Comparison of ENCODE assay signal across 34 cellular contexts in genomic region chr14:104803916-104804371, GRCh38. TPM values are rescaled to one million over a fixed set of nuclear protein-coding genes. Genes with fewer than 3 reads are reported as not detected.
DNase-seq lines count a peak whose midpoint lies in the region; ATAC-seq and TF ChIP-seq lines count a peak whose summit lies in the region.
"Had no signal": no experiment of that assay in that cellular context is flagged by ENCODE, and none has a peak within 500 bp of the region (broad histone marks: within the 10 kb centered on the region; RNA-seq: fewer than 3 reads in every experiment).

No MANE protein-coding gene starts in this region.

- no peaks in the 10 kb centered on the region for H3K9me3 ChIP-seq in SK-N-SH
- H3K9me3 ChIP-seq in Karpas-422 (ENCODE audit: low read length): no peaks in the 10 kb centered on the region
- H3K9me3 ChIP-seq in spleen: no peaks in the 10 kb centered on the region
- H3K9me3 ChIP-seq: esophagus muscularis mucosa, left ventricle myocardium inferior, upper lobe of right lung had no signal

- H3K4me2 ChIP-seq in SK-N-SH (no peak overlapping the region), Karpas-422 (ENCODE audit: low read depth, low read length, poor library complexity, severe bottlenecking) (peak overlapping the region; percentile 10)
- H3K4me2 ChIP-seq: PC-9 had no signal

- DNase-seq in SK-N-SH (peak; percentile 51), Karpas-422 (no peak), spleen (peak; percentile 72), left lobe of liver (ENCODE audit: low spot score) (no peak), NCI-H2196 (lab: John Stamatoyannopoulos, UW; ENCODE audit: unreplicated experiment) (no peak)
- no peak for DNase-seq in activated T-helper 1 cell treated with anti-CD3 and anti-CD28 coated beads, Interleukin-12 subunit alpha, Interleukin-12 subunit beta, Interleukin-2, Interleukin-4 antibody, amounts not matched to agents 30 ng/mL and 10 ng/mL and 1 ng/mL, durations not matched to agents 14 hours and 24 hours and 36 hours (ENCODE audit: low spot score)
- no peak for DNase-seq in naive thymus-derived CD8-positive, alpha-beta T cell
- DNase-seq: activated CD4-positive, alpha-beta T cell treated with anti-CD3 and anti-CD28 coated beads for 1 hour; activated CD8-positive, alpha-beta T cell treated with anti-CD3 and anti-CD28 coated beads for 36 hours; activated gamma-delta T cell treated with Interleukin-2 at 50 U/mL for 16 hours; activated naive CD8-positive, alpha-beta T cell treated with anti-CD3 and anti-CD28 coated beads, Interleukin-2, amount 50 U/mL, for 24 hours; C1 segment of cervical spinal cord; effector CD4-positive, alpha-beta T cell; foreskin melanocyte; GDM1; hippocampal formation; immature natural killer cell; Kasumi-1; left ventricle myocardium inferior; naive thymus-derived CD4-positive, alpha-beta T cell; NCI-H1105; NCI-H1930; NCI-H446 treated with DMSO at 0.1 percent for 48 hours; SIG-M5; stimulated activated CD4-positive, alpha-beta T cell treated with anti-CD3 and anti-CD28 coated beads, Interleukin-2, amount 100 ng/mL, for 24 hours; substantia nigra; T-helper 1 cell; upper lobe of right lung had no signal

- no peaks in the 10 kb centered on the region for H3K9me2 ChIP-seq in SK-N-SH
- no peaks in the 10 kb centered on the region for H3K9me2 ChIP-seq in Karpas-422 (replicated peaks; ENCODE audit: insufficient read depth, low read length)

- POLR2A ChIA-PET in SK-N-SH (lab: Yijun Ruan, JAX): no interaction called here
- POLR2A ChIA-PET in naive thymus-derived CD8-positive, alpha-beta T cell (lab: Charles Lee): interaction anchor here (0.6 to 1.3 kb wide), 3 partner anchors 11 to 299 kb away, joined by 3 to 7 read pairs (median 3); partner anchors contain the start of gene SIVA1

- intact Hi-C loops in activated T-helper 1 cell treated with anti-CD3 and anti-CD28 coated beads, Interleukin-12 subunit alpha, Interleukin-12 subunit beta, Interleukin-2, Interleukin-4 antibody, amounts not matched to agents 30 ng/mL and 10 ng/mL and 1 ng/mL, durations not matched to agents 14 hours and 24 hours and 36 hours (cut with micrococcal nuclease): no loop called here
- intact Hi-C loops in spleen (cut with DNase I; ENCODE audit: low total_unique reads): no loop called here

- no peaks in the 10 kb centered on the region for H3K9me3 Mint-ChIP-seq in activated T-helper 1 cell treated with anti-CD3 and anti-CD28 coated beads, Interleukin-12 subunit alpha, Interleukin-12 subunit beta, Interleukin-2, Interleukin-4 antibody, amounts not matched to agents 30 ng/mL and 10 ng/mL and 1 ng/mL, durations not matched to agents 14 hours and 24 hours and 36 hours
- no peaks in the 10 kb centered on the region for H3K9me3 Mint-ChIP-seq in naive thymus-derived CD8-positive, alpha-beta T cell
- H3K9me3 Mint-ChIP-seq: activated CD8-positive, alpha-beta T cell treated with anti-CD3 and anti-CD28 coated beads for 36 hours; activated naive CD8-positive, alpha-beta T cell treated with anti-CD3 and anti-CD28 coated beads, Interleukin-2, amount 50 U/mL, for 24 hours; immature natural killer cell; mesothelial cell of epicardium had no signal

- CTCF ChIA-PET in SK-N-SH (lab: Yijun Ruan, JAX): interaction anchor here (1.1 to 2.1 kb wide), 2 partner anchors 22 to 35 kb away, joined by 3 to 10 read pairs; no protein-coding TSS in a partner anchor

- WGBS in SK-N-SH (ENCODE audit: low lambda C conversion rate): 86% methylated on average over 7 of the region's 14 CpGs
- 79 to 96% (median 84%) methylated on average over 8 to 14 of the region's 14 CpGs for WGBS in spleen, 5 donors

- peaks cover 16% of the 10 kb centered on the region for H3F3A ChIP-seq in SK-N-SH (replicated peaks; ENCODE audit: insufficient read depth)

- H3K4me3 Mint-ChIP-seq in activated T-helper 1 cell treated with anti-CD3 and anti-CD28 coated beads, Interleukin-12 subunit alpha, Interleukin-12 subunit beta, Interleukin-2, Interleukin-4 antibody, amounts not matched to agents 30 ng/mL and 10 ng/mL and 1 ng/mL, durations not matched to agents 14 hours and 24 hours and 36 hours: peak overlapping the region; percentile 11
- H3K4me3 Mint-ChIP-seq in naive thymus-derived CD8-positive, alpha-beta T cell: peak overlapping the region in 1 of 10 donors; percentile 15
- H3K4me3 Mint-ChIP-seq: activated CD8-positive, alpha-beta T cell treated with anti-CD3 and anti-CD28 coated beads for 36 hours; activated naive CD8-positive, alpha-beta T cell treated with anti-CD3 and anti-CD28 coated beads, Interleukin-2, amount 50 U/mL, for 24 hours; mesothelial cell of epicardium had no signal

- H3K27me3 ChIP-seq in SK-N-SH (ENCODE audit: insufficient read depth) (no peaks in the 10 kb centered on the region), Karpas-422 (ENCODE audit: low read length) (no peaks in the 10 kb centered on the region), spleen (replicated peaks in 1 of 7) (no peaks in the 10 kb centered on the region)
- H3K27me3 ChIP-seq: esophagus muscularis mucosa, upper lobe of right lung had no signal

- H3K27ac Mint-ChIP-seq in activated T-helper 1 cell treated with anti-CD3 and anti-CD28 coated beads, Interleukin-12 subunit alpha, Interleukin-12 subunit beta, Interleukin-2, Interleukin-4 antibody, amounts not matched to agents 30 ng/mL and 10 ng/mL and 1 ng/mL, durations not matched to agents 14 hours and 24 hours and 36 hours: no peak overlapping the region
- peak overlapping the region in 1 of 10 donors; percentile 29 for H3K27ac Mint-ChIP-seq in naive thymus-derived CD8-positive, alpha-beta T cell
- H3K27ac Mint-ChIP-seq: activated CD8-positive, alpha-beta T cell treated with anti-CD3 and anti-CD28 coated beads for 36 hours; activated naive CD8-positive, alpha-beta T cell treated with anti-CD3 and anti-CD28 coated beads, Interleukin-2, amount 50 U/mL, for 24 hours; brain; immature natural killer cell; mesothelial cell of epicardium; naive thymus-derived CD4-positive, alpha-beta T cell had no signal

- H3K9ac ChIP-seq in SK-N-SH (no peak overlapping the region), Karpas-422 (ENCODE audit: low read length) (no peak overlapping the region)

- TF ChIP-seq CTCF in SK-N-SH (IDR thresholded peaks at IDR 0.05) (no peak), spleen (IDR thresholded peaks at IDR 0.05 in 8 of 11, conservative IDR thresholded peaks at IDR 0.05 in 3 of 11) (no peak)

- TF ChIP-seq RAD21 in SK-N-SH (IDR thresholded peaks at IDR 0.05; ENCODE audit: low read length): no peak

- H3K27me3 Mint-ChIP-seq in activated T-helper 1 cell treated with anti-CD3 and anti-CD28 coated beads, Interleukin-12 subunit alpha, Interleukin-12 subunit beta, Interleukin-2, Interleukin-4 antibody, amounts not matched to agents 30 ng/mL and 10 ng/mL and 1 ng/mL, durations not matched to agents 14 hours and 24 hours and 36 hours (ENCODE audit: insufficient read depth): peaks cover 4% of the 10 kb centered on the region
- no peaks in the 10 kb centered on the region for H3K27me3 Mint-ChIP-seq in naive thymus-derived CD8-positive, alpha-beta T cell
- H3K27me3 Mint-ChIP-seq: activated CD8-positive, alpha-beta T cell treated with anti-CD3 and anti-CD28 coated beads for 36 hours had no signal

- H4K20me1 ChIP-seq in SK-N-SH (ENCODE audit: insufficient read depth) (no peaks in the 10 kb centered on the region), Karpas-422 (ENCODE audit: insufficient read depth, low read depth, low read length) (peaks cover 6% of the 10 kb centered on the region; the same call in 1 of the 2 replicates)

- H2AFZ ChIP-seq in SK-N-SH (ENCODE audit: low read depth): no peak overlapping the region
- H2AFZ ChIP-seq in Karpas-422 (ENCODE audit: low read length): no peak overlapping the region
- H2AFZ ChIP-seq: PC-9 had no signal

- ATAC-seq in SK-N-SH treated with all-trans-retinoic acid at 6 μM for 48 hours (no peak), left lobe of liver (no peak)
- ATAC-seq in naive thymus-derived CD8-positive, alpha-beta T cell: no peak
- ATAC-seq: activated CD8-positive, alpha-beta T cell treated with anti-CD3 and anti-CD28 coated beads for 36 hours; activated naive CD8-positive, alpha-beta T cell treated with anti-CD3 and anti-CD28 coated beads, Interleukin-2, amount 50 U/mL, for 24 hours; naive thymus-derived CD4-positive, alpha-beta T cell; upper lobe of right lung had no signal

- H3K36me3 ChIP-seq in SK-N-SH (replicated peaks in 1 of 2; ENCODE audit: control insufficient read depth in 1 of 2, insufficient read depth in 2 of 2, low read length in 1 of 2): no peaks in the 10 kb centered on the region
- H3K36me3 ChIP-seq in Karpas-422 (ENCODE audit: insufficient read depth, low read length): no peaks in the 10 kb centered on the region
- no peaks in the 10 kb centered on the region for H3K36me3 ChIP-seq in spleen
- H3K36me3 ChIP-seq: esophagus muscularis mucosa, left ventricle myocardium inferior, upper lobe of right lung had no signal

- H3K4me1 ChIP-seq in SK-N-SH (ENCODE audit: control insufficient read depth in 1 of 2, insufficient read depth in 2 of 2, low read depth in 1 of 2, low read length in 1 of 2) (peaks cover 23 to 31% of the 10 kb centered on the region in 2 experiments; a peak in 3 of 4 replicates), Karpas-422 (ENCODE audit: low read length) (peaks cover 38% of the 10 kb centered on the region), spleen (peaks cover 16 to 62% (median 34%) of the 10 kb centered on the region in 6 donors)

- no peak overlapping the region for H3K4me3 ChIP-seq in SK-N-SH (ENCODE audit: low read depth in 2 of 2, low read length in 1 of 2)
- H3K4me3 ChIP-seq in Karpas-422 (ENCODE audit: low read length): no peak overlapping the region
- no peak overlapping the region for H3K4me3 ChIP-seq in spleen
- H3K4me3 ChIP-seq: esophagus muscularis mucosa, left ventricle myocardium inferior, PC-9, skin epidermis, upper lobe of right lung had no signal

- no peaks in the 10 kb centered on the region for H3K36me3 Mint-ChIP-seq in activated T-helper 1 cell treated with anti-CD3 and anti-CD28 coated beads, Interleukin-12 subunit alpha, Interleukin-12 subunit beta, Interleukin-2, Interleukin-4 antibody, amounts not matched to agents 30 ng/mL and 10 ng/mL and 1 ng/mL, durations not matched to agents 14 hours and 24 hours and 36 hours (ENCODE audit: low read depth)
- H3K36me3 Mint-ChIP-seq in naive thymus-derived CD8-positive, alpha-beta T cell: no peaks in the 10 kb centered on the region
- H3K36me3 Mint-ChIP-seq: brain, immature natural killer cell, mesothelial cell of epicardium had no signal

- H3K79me2 ChIP-seq in SK-N-SH (ENCODE audit: insufficient read depth): no peaks in the 10 kb centered on the region
- H3K79me2 ChIP-seq in Karpas-422 (ENCODE audit: low read length): no peaks in the 10 kb centered on the region

- H3K27ac ChIP-seq in SK-N-SH (ENCODE audit: low read depth in 2 of 2, low read length in 1 of 2): no peak overlapping the region
- H3K27ac ChIP-seq in Karpas-422 (ENCODE audit: low read length): no peak overlapping the region
- H3K27ac ChIP-seq in spleen: no peak overlapping the region
- H3K27ac ChIP-seq: left ventricle myocardium inferior, PC-9, skin epidermis, upper lobe of right lung had no signal

- H3K4me1 Mint-ChIP-seq in activated T-helper 1 cell treated with anti-CD3 and anti-CD28 coated beads, Interleukin-12 subunit alpha, Interleukin-12 subunit beta, Interleukin-2, Interleukin-4 antibody, amounts not matched to agents 30 ng/mL and 10 ng/mL and 1 ng/mL, durations not matched to agents 14 hours and 24 hours and 36 hours (ENCODE audit: low read depth): peaks cover 5% of the 10 kb centered on the region
- H3K4me1 Mint-ChIP-seq in naive thymus-derived CD8-positive, alpha-beta T cell: peaks cover 13 to 40% (median 30%) of the 10 kb centered on the region in 4 donors

- TF ChIP-seq POLR2A in spleen (IDR thresholded peaks at IDR 0.05): no peak

- no peak for TF ChIP-seq EP300 in SK-N-SH (IDR thresholded peaks at IDR 0.05; ENCODE audit: borderline replicate concordance in 1 of 2, low read depth in 1 of 2, low read length in 1 of 2)

RNA-seq across cellular contexts. Expression of gene ZBTB42, which starts 3.0 kb away (rescaled TPM):
- polyA plus RNA-seq in SK-N-SH (2012; rRNA removed): 2.9 and 3.1 TPM in 2 replicates
- polyA plus RNA-seq in SK-N-SH (2012; cell fraction: cytosol; rRNA removed): 1.4 and 2.2 TPM in 2 replicates
- polyA plus RNA-seq in SK-N-SH (2012; cell fraction: nucleus; rRNA removed): 1.7 TPM in 2 replicates
- total RNA-seq in Karpas-422 (2014; rRNA removed; shearing (Covaris generic); ENCODE audit: low replicate concordance): 0.45 and 2.6 TPM in 2 replicates
- 5.9 and 6.1 TPM in 2 replicates for total RNA-seq in activated T-helper 1 cell treated with anti-CD3 and anti-CD28 coated beads, Interleukin-12 subunit alpha, Interleukin-12 subunit beta, Interleukin-2, Interleukin-4 antibody, amounts not matched to agents 30 ng/mL and 10 ng/mL and 1 ng/mL, durations not matched to agents 14 hours and 24 hours and 36 hours
- total RNA-seq in spleen: 10 to 100 TPM in 1 of 7 donors, 1 to 10 TPM in 6; 4.2 to 11.5 (median 7.9) TPM
- 1 to 10 TPM in 2 of 3 donors, under 1 TPM in 1; 0.74 to 2.9 (median 1.1) TPM for polyA plus RNA-seq in spleen
- total RNA-seq in left lobe of liver: 4.9 TPM
- total RNA-seq in naive thymus-derived CD8-positive, alpha-beta T cell: 1 to 10 TPM; 8.6 to 9.6 TPM
- polyA plus RNA-seq in naive thymus-derived CD8-positive, alpha-beta T cell: 1 to 10 TPM; 1.0 to 1.8 (median 1.6) TPM

RNA-seq across cellular contexts. Expression of gene AKT1, which starts 8.4 kb away (rescaled TPM):
- polyA plus RNA-seq in SK-N-SH (2012; rRNA removed) (185 and 198 TPM in 2 replicates), spleen (100 to 1,000 TPM in 1 of 3 donors, 10 to 100 TPM in 2; 56.2 to 114 (median 61.6) TPM)
- 99.2 and 137 TPM in 2 replicates for polyA plus RNA-seq in SK-N-SH (2012; cell fraction: cytosol; rRNA removed)
- polyA plus RNA-seq in SK-N-SH (2012; cell fraction: nucleus; rRNA removed): 365 and 420 TPM in 2 replicates
- 70.4 and 127 TPM in 2 replicates for total RNA-seq in Karpas-422 (2014; rRNA removed; shearing (Covaris generic); ENCODE audit: low replicate concordance)
- 137 and 140 TPM in 2 replicates for total RNA-seq in activated T-helper 1 cell treated with anti-CD3 and anti-CD28 coated beads, Interleukin-12 subunit alpha, Interleukin-12 subunit beta, Interleukin-2, Interleukin-4 antibody, amounts not matched to agents 30 ng/mL and 10 ng/mL and 1 ng/mL, durations not matched to agents 14 hours and 24 hours and 36 hours
- total RNA-seq in spleen (100 to 1,000 TPM; 107 to 184 (median 141) TPM), left lobe of liver (90.1 TPM)
- total RNA-seq in naive thymus-derived CD8-positive, alpha-beta T cell: 10 to 100 TPM; 88.9 to 95.7 TPM
- 10 to 100 TPM in 2 of 3 donors, 1 to 10 TPM in 1; 8.9 to 33.4 (median 23.1) TPM for polyA plus RNA-seq in naive thymus-derived CD8-positive, alpha-beta T cell

RNA-seq across cellular contexts. Expression of gene SIVA1, which starts 51.0 kb away (rescaled TPM):
- polyA plus RNA-seq in SK-N-SH (2012; rRNA removed) (122 and 137 TPM in 2 replicates), spleen (100 to 1,000 TPM; 119 to 226 (median 184) TPM)
- 57.2 and 97.8 TPM in 2 replicates for polyA plus RNA-seq in SK-N-SH (2012; cell fraction: cytosol; rRNA removed)
- 109 and 142 TPM in 2 replicates for polyA plus RNA-seq in SK-N-SH (2012; cell fraction: nucleus; rRNA removed)
- 68.1 and 212 TPM in 2 replicates for total RNA-seq in Karpas-422 (2014; rRNA removed; shearing (Covaris generic); ENCODE audit: low replicate concordance)
- 111 and 113 TPM in 2 replicates for total RNA-seq in activated T-helper 1 cell treated with anti-CD3 and anti-CD28 coated beads, Interleukin-12 subunit alpha, Interleukin-12 subunit beta, Interleukin-2, Interleukin-4 antibody, amounts not matched to agents 30 ng/mL and 10 ng/mL and 1 ng/mL, durations not matched to agents 14 hours and 24 hours and 36 hours
- total RNA-seq in spleen (100 to 1,000 TPM in 3 of 7 donors, 10 to 100 TPM in 4; 56.7 to 198 (median 76.4) TPM), left lobe of liver (50.3 TPM)
- total RNA-seq in naive thymus-derived CD8-positive, alpha-beta T cell: 10 to 100 TPM; 75.4 to 82.5 TPM
- polyA plus RNA-seq in naive thymus-derived CD8-positive, alpha-beta T cell: 100 to 1,000 TPM; 248 to 297 (median 283) TPM

Comparison
In these comparisons a context has a peak if more than half of its experiments do, and no peak if none do; other contexts are left out.
1. DNase-seq: peak in SK-N-SH (single experiment) and spleen (single experiment); none in Karpas-422 (single experiment), activated T-helper 1 cell treated with anti-CD3 and anti-CD28 coated beads, Interleukin-12 subunit alpha, Interleukin-12 subunit beta, Interleukin-2, Interleukin-4 antibody, amounts not matched to agents 30 ng/mL and 10 ng/mL and 1 ng/mL, durations not matched to agents 14 hours and 24 hours and 36 hours (single experiment), left lobe of liver (single experiment), naive thymus-derived CD8-positive, alpha-beta T cell (0 of 10) and NCI-H2196 (single experiment).